ENCODE assay signal across 1 cellular context in the genomic region with DNA sequence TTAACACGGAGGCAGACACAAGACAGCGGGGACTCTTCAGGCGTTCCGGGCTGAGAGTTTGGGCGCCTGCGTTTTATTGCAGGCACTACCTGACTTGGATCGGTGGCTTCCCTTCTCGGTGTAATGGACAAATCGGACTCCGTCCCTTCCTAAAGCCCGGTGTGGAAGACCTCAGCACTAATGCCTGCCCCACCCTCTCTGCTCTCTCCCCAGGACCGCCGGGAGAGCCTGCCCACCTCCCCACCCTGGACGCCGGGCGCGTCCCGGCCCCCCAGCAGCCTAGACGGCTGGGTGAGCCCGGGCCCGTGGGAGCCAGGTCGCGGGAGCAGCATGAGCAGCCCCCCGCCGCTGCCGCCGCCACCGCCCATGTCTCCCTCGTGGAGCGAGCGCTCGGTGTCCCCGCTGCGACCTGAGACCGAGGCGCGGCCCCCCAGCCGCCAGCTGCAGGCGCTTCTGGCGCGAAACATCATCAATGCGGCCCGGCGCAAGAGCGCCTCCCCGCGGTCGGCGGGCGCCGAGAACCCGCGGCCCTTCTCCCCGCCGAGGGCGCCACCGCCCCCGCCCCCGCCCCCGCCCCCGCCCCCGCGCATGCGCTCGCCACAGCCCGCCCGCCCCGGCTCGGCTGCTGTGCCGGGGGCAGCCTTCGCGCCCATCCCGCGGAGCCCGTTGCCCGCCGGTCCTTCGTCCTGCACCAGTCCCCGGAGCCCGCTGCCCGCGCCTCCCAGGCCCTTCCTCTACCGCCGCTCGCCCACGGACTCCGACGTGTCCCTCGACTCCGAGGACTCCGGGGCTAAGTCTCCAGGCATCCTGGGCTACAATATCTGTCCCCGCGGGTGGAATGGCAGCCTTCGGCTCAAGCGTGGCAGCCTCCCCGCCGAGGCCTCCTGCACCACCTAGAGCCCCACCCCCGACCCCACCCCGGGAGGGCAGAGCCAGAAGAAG.
A peak's percentile ranks its signal among the peaks of the same experiment; 100 is the strongest.
TF ChIP-seq lines count a peak whose summit lies in the region.

No MANE protein-coding gene starts in this region.

TF ChIP-seq in HepG2, 621 proteins besides CTCF, POLR2A, EP300 and RAD21 (continues in another document):
- TF ChIP-seq ZNF619 (CRISPR knock-in tag; IDR thresholded peaks at IDR 0.05), result peak; percentile 32; the same call in 1 of the 2 replicates
- TF ChIP-seq SIX1 (CRISPR knock-in tag; IDR thresholded peaks at IDR 0.05; ENCODE audit: borderline replicate concordance), result no peak
- peak; percentile 52; the same call in 1 of the 2 replicates for TF ChIP-seq KDM2A (CRISPR knock-in tag; IDR thresholded peaks at IDR 0.05; ENCODE audit: borderline replicate concordance, low read depth)
- TF ChIP-seq, protein P1, sequence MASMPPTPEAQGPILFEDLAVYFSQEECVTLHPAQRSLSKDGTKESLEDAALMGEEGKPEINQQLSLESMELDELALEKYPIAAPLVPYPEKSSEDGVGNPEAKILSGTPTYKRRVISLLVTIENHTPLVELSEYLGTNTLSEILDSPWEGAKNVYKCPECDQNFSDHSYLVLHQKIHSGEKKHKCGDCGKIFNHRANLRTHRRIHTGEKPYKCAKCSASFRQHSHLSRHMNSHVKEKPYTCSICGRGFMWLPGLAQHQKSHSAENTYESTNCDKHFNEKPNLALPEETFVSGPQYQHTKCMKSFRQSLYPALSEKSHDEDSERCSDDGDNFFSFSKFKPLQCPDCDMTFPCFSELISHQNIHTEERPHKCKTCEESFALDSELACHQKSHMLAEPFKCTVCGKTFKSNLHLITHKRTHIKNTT (CRISPR knock-in tag; IDR thresholded peaks at IDR 0.05), result no peak
- TF ChIP-seq CHCHD3 (CRISPR knock-in tag; IDR thresholded peaks at IDR 0.05), result 0 out of 2 replicates have a peak, but pooled peaks have one; percentile 39
- TF ChIP-seq ESRRA (CRISPR knock-in tag; IDR thresholded peaks at IDR 0.05; ENCODE audit: low read depth), result peak; percentile 31; the same call in 1 of the 2 replicates
- no peak for TF ChIP-seq SPEN (CRISPR knock-in tag; IDR thresholded peaks at IDR 0.05; ENCODE audit: low read depth)
- TF ChIP-seq YEATS2 (CRISPR knock-in tag; IDR thresholded peaks at IDR 0.05; ENCODE audit: borderline replicate concordance), result 0 out of 2 replicates have a peak, but pooled peaks have one; percentile 28
- peak; percentile 28; the same call in 1 of the 2 replicates for TF ChIP-seq PHF8 (CRISPR knock-in tag; IDR thresholded peaks at IDR 0.05)
- no peak for TF ChIP-seq TEAD3 (CRISPR knock-in tag; optimal IDR thresholded peaks at IDR 0.05; ENCODE audit: borderline replicate concordance)
- no peak for TF ChIP-seq HOXA7 (CRISPR knock-in tag; IDR thresholded peaks at IDR 0.05)
- TF ChIP-seq ZNF234 (CRISPR knock-in tag; conservative IDR thresholded peaks at IDR 0.05), result 0 out of 2 replicates have a peak, but pooled peaks have one; percentile 78
- no peak for TF ChIP-seq ZSCAN30 (CRISPR knock-in tag; IDR thresholded peaks at IDR 0.05)
- TF ChIP-seq ZNF264 (CRISPR knock-in tag; IDR thresholded peaks at IDR 0.05), result no peak
- 0 out of 2 replicates have a peak, but pooled peaks have one; percentile 51 for TF ChIP-seq ZBTB7B (CRISPR knock-in tag; IDR thresholded peaks at IDR 0.05)
- TF ChIP-seq, protein P2, sequence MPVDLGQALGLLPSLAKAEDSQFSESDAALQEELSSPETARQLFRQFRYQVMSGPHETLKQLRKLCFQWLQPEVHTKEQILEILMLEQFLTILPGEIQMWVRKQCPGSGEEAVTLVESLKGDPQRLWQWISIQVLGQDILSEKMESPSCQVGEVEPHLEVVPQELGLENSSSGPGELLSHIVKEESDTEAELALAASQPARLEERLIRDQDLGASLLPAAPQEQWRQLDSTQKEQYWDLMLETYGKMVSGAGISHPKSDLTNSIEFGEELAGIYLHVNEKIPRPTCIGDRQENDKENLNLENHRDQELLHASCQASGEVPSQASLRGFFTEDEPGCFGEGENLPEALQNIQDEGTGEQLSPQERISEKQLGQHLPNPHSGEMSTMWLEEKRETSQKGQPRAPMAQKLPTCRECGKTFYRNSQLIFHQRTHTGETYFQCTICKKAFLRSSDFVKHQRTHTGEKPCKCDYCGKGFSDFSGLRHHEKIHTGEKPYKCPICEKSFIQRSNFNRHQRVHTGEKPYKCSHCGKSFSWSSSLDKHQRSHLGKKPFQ (CRISPR knock-in tag; IDR thresholded peaks at IDR 0.05; ENCODE audit: insufficient replicate concordance), result no peak
- no peak for TF ChIP-seq TOPORS (CRISPR knock-in tag; IDR thresholded peaks at IDR 0.05)
- no peak for TF ChIP-seq ZNF615 (CRISPR knock-in tag; IDR thresholded peaks at IDR 0.05; ENCODE audit: borderline replicate concordance)
- no peak for TF ChIP-seq SP4 (CRISPR knock-in tag; IDR thresholded peaks at IDR 0.05)
- TF ChIP-seq, protein P3, sequence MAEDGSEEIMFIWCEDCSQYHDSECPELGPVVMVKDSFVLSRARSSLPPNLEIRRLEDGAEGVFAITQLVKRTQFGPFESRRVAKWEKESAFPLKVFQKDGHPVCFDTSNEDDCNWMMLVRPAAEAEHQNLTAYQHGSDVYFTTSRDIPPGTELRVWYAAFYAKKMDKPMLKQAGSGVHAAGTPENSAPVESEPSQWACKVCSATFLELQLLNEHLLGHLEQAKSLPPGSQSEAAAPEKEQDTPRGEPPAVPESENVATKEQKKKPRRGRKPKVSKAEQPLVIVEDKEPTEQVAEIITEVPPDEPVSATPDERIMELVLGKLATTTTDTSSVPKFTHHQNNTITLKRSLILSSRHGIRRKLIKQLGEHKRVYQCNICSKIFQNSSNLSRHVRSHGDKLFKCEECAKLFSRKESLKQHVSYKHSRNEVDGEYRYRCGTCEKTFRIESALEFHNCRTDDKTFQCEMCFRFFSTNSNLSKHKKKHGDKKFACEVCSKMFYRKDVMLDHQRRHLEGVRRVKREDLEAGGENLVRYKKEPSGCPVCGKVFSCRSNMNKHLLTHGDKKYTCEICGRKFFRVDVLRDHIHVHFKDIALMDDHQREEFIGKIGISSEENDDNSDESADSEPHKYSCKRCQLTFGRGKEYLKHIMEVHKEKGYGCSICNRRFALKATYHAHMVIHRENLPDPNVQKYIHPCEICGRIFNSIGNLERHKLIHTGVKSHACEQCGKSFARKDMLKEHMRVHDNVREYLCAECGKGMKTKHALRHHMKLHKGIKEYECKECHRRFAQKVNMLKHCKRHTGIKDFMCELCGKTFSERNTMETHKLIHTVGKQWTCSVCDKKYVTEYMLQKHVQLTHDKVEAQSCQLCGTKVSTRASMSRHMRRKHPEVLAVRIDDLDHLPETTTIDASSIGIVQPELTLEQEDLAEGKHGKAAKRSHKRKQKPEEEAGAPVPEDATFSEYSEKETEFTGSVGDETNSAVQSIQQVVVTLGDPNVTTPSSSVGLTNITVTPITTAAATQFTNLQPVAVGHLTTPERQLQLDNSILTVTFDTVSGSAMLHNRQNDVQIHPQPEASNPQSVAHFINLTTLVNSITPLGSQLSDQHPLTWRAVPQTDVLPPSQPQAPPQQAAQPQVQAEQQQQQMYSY (CRISPR knock-in tag; IDR thresholded peaks at IDR 0.05), result no peak
- peak; percentile 64 for TF ChIP-seq ZSCAN31 (CRISPR knock-in tag; IDR thresholded peaks at IDR 0.05; ENCODE audit: low read depth)
- no peak for TF ChIP-seq FOXM1 (CRISPR knock-in tag; IDR thresholded peaks at IDR 0.05)
- TF ChIP-seq ZNF430 (CRISPR knock-in tag; IDR thresholded peaks at IDR 0.05), result no peak
- no peak for TF ChIP-seq STAT5B (CRISPR knock-in tag; IDR thresholded peaks at IDR 0.05)
- no peak for TF ChIP-seq ETV6 (CRISPR knock-in tag; conservative IDR thresholded peaks at IDR 0.05)
- TF ChIP-seq, protein P4, sequence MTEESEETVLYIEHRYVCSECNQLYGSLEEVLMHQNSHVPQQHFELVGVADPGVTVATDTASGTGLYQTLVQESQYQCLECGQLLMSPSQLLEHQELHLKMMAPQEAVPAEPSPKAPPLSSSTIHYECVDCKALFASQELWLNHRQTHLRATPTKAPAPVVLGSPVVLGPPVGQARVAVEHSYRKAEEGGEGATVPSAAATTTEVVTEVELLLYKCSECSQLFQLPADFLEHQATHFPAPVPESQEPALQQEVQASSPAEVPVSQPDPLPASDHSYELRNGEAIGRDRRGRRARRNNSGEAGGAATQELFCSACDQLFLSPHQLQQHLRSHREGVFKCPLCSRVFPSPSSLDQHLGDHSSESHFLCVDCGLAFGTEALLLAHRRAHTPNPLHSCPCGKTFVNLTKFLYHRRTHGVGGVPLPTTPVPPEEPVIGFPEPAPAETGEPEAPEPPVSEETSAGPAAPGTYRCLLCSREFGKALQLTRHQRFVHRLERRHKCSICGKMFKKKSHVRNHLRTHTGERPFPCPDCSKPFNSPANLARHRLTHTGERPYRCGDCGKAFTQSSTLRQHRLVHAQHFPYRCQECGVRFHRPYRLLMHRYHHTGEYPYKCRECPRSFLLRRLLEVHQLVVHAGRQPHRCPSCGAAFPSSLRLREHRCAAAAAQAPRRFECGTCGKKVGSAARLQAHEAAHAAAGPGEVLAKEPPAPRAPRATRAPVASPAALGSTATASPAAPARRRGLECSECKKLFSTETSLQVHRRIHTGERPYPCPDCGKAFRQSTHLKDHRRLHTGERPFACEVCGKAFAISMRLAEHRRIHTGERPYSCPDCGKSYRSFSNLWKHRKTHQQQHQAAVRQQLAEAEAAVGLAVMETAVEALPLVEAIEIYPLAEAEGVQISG (CRISPR knock-in tag; IDR thresholded peaks at IDR 0.05), result peak; percentile 89
- no peak for TF ChIP-seq SRSF9 (IDR thresholded peaks at IDR 0.05; ENCODE audit: borderline replicate concordance, insufficient read depth, low read depth, low read length, poor library complexity, severe bottlenecking)
- TF ChIP-seq TBX2 (CRISPR knock-in tag; IDR thresholded peaks at IDR 0.05; ENCODE audit: borderline replicate concordance), result peak; percentile 58
- no peak for TF ChIP-seq ZNF724P (CRISPR knock-in tag; IDR thresholded peaks at IDR 0.05; ENCODE audit: borderline replicate concordance)
- TF ChIP-seq, protein P5, sequence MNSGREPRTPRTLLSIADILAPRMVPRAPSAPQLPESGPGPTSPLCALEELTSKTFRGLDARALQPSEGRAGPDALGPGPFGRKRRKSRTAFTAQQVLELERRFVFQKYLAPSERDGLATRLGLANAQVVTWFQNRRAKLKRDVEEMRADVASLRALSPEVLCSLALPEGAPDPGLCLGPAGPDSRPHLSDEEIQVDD (CRISPR knock-in tag; IDR thresholded peaks at IDR 0.05; ENCODE audit: borderline replicate concordance), result peak; percentile 28; the same call in 1 of the 2 replicates
- TF ChIP-seq, protein P6, sequence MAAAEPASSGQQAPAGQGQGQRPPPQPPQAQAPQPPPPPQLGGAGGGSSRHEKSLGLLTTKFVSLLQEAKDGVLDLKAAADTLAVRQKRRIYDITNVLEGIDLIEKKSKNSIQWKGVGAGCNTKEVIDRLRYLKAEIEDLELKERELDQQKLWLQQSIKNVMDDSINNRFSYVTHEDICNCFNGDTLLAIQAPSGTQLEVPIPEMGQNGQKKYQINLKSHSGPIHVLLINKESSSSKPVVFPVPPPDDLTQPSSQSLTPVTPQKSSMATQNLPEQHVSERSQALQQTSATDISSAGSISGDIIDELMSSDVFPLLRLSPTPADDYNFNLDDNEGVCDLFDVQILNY (CRISPR knock-in tag; conservative IDR thresholded peaks at IDR 0.05), result 0 out of 2 replicates have a peak, but pooled peaks have one; percentile 61
- TF ChIP-seq ZNF10 (CRISPR knock-in tag; IDR thresholded peaks at IDR 0.05; ENCODE audit: borderline replicate concordance, low read depth), result no peak
- TF ChIP-seq, protein P7, sequence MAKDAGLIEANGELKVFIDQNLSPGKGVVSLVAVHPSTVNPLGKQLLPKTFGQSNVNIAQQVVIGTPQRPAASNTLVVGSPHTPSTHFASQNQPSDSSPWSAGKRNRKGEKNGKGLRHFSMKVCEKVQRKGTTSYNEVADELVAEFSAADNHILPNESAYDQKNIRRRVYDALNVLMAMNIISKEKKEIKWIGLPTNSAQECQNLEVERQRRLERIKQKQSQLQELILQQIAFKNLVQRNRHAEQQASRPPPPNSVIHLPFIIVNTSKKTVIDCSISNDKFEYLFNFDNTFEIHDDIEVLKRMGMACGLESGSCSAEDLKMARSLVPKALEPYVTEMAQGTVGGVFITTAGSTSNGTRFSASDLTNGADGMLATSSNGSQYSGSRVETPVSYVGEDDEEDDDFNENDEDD (CRISPR knock-in tag; IDR thresholded peaks at IDR 0.05; ENCODE audit: borderline replicate concordance), result peak; percentile 67; the same call in 1 of the 2 replicates
